ENCODE assay signal across 8 cellular contexts in genomic region chr14:44960646-44961045, GRCh38. TPM values are rescaled to one million over a fixed set of nuclear protein-coding genes. Genes with fewer than 3 reads are reported as not detected.
A peak's percentile ranks its signal among the peaks of the same experiment; 100 is the strongest.
DNase-seq lines count a peak whose midpoint lies in the region; ATAC-seq and TF ChIP-seq lines count a peak whose summit lies in the region.

No MANE protein-coding gene starts in this region.

- H3K9me3 ChIP-seq in heart left ventricle: no peaks in the 10 kb centered on the region

- H3K27ac ChIP-seq in heart left ventricle (peak overlapping the region in 11 of 12 donors; percentile 82 to 93 (median 89)), brain microvascular endothelial cell (peak overlapping the region; percentile 38), urinary bladder (ENCODE audit: low read depth) (peak overlapping the region; percentile 90)

- H3K4me1 ChIP-seq in heart left ventricle (peaks cover 8 to 72% (median 41%) of the 10 kb centered on the region in 12 donors), urinary bladder (ENCODE audit: insufficient read depth) (no peaks in the 10 kb centered on the region)

- H3K27me3 Mint-ChIP-seq in memory B cell: no peaks in the 10 kb centered on the region

- H3K36me3 ChIP-seq in heart left ventricle (no peaks in the 10 kb centered on the region), brain microvascular endothelial cell (replicated peaks) (no peaks in the 10 kb centered on the region), urinary bladder (ENCODE audit: insufficient read depth) (no peaks in the 10 kb centered on the region)

- intact Hi-C loops in heart left ventricle (cut with DNase I) (loop anchor here in 9 of 10 donors (2.0 to 10.0 kb wide), 13 partner anchors 46 to 292 kb away; partner anchors contain the start of genes FANCM (in 4 of the 9), FKBP3 (in 4 of the 9), MIS18BP1 (in 3 of the 9) and PRPF39 (in 3 of the 9)), left ventricle myocardium superior (cut with micrococcal nuclease) (loop anchor here (5.0 kb wide), 2 partner anchors 48 to 177 kb away; partner anchors contain the start of gene FANCM)

- peak overlapping the region; percentile 74 for H3K27ac Mint-ChIP-seq in memory B cell

- WGBS in heart left ventricle, 4 donors: 2 to 3% (median 2%) methylated on average over 3 of the region's 3 CpGs
- under 1% methylated on average over 3 of the region's 3 CpGs for WGBS in urinary bladder

- TF ChIP-seq CTCF in heart left ventricle (IDR thresholded peaks at IDR 0.05) (no peak), brain microvascular endothelial cell (IDR thresholded peaks at IDR 0.05; ENCODE audit: low read depth, low read length, missing control alignments) (no peak)

- DNase-seq in heart left ventricle (no peak), left ventricle myocardium superior (no peak), brain microvascular endothelial cell (no peak), memory B cell (ENCODE audit: low spot score in 2 of 2) (no peak), EL (no peak)

- TF ChIP-seq POLR2A in heart left ventricle (IDR thresholded peaks at IDR 0.05) (no peak), GM18505 (IDR thresholded peaks at IDR 0.05; ENCODE audit: borderline replicate concordance, extremely low read depth, insufficient read depth, insufficient read length) (no peak)

- in situ Hi-C loops in brain microvascular endothelial cell (cut with HindIII; ENCODE audit: low pct_ligation_motif_present, low sequenced_read_pairs): no loop called here

- ATAC-seq in heart left ventricle: no peak
- no peak for ATAC-seq in left ventricle myocardium superior
- ATAC-seq in memory B cell (ENCODE audit: low read depth): no peak
- no peak for ATAC-seq in GM21529 (IDR thresholded peaks at IDR 0.05; ENCODE audit: unreplicated experiment)
- ATAC-seq in GM18505 (IDR thresholded peaks at IDR 0.05; ENCODE audit: unreplicated experiment): no peak

- peaks cover 7% of the 10 kb centered on the region for H3K36me3 Mint-ChIP-seq in memory B cell

- H3K27me3 ChIP-seq in heart left ventricle (no peaks in the 10 kb centered on the region), brain microvascular endothelial cell (replicated peaks) (no peaks in the 10 kb centered on the region)

- peak overlapping the region; percentile 69 for H3K4me3 Mint-ChIP-seq in memory B cell

- no peaks in the 10 kb centered on the region for H3K9me3 Mint-ChIP-seq in memory B cell

- H3K4me1 Mint-ChIP-seq in memory B cell: peaks cover 38% of the 10 kb centered on the region

- H3K4me3 ChIP-seq in heart left ventricle: peak overlapping the region; percentile 65 to 97 (median 78)
- H3K4me3 ChIP-seq in brain microvascular endothelial cell (ENCODE audit: low read depth, low read length): peak overlapping the region; percentile 95
- peak overlapping the region; percentile 76 for H3K4me3 ChIP-seq in urinary bladder (ENCODE audit: low read depth, low read length)

RNA-seq across cellular contexts. Expression of gene KLHL28, which starts 1.1 kb away (rescaled TPM):
- total RNA-seq in heart left ventricle (10 to 100 TPM in 6 of 9 donors, 1 to 10 TPM in 3; 6.2 to 13.5 (median 10.5) TPM), left ventricle myocardium superior (13.0 TPM), urinary bladder (36.7 TPM)
- polyA plus RNA-seq in heart left ventricle (1 to 10 TPM; 2.1 to 3.3 TPM), urinary bladder (5.6 TPM)

RNA-seq across cellular contexts. Expression of gene TOGARAM1, which starts 1.3 kb away (rescaled TPM):
- total RNA-seq in heart left ventricle (10 to 100 TPM; 15.2 to 24.0 (median 19.4) TPM), left ventricle myocardium superior (21.9 TPM), urinary bladder (78.8 TPM)
- polyA plus RNA-seq in heart left ventricle (1 to 10 TPM; 2.7 to 7.0 TPM), urinary bladder (8.2 TPM)

Comparison
In these comparisons a context has a peak if more than half of its experiments do, and no peak if none do; other contexts are left out.
1. H3K27ac ChIP-seq: peak in every context shown above with its lines; median percentile 90 in urinary bladder; 89 in heart left ventricle; 38 in brain microvascular endothelial cell.